Comparison of ENCODE assay signal across 8 cellular contexts in genomic region chr11:126561327-126561893, GRCh38.
A peak's percentile ranks its signal among the peaks of the same experiment; 100 is the strongest.
DNase-seq lines count a peak whose midpoint lies in the region; ATAC-seq and TF ChIP-seq lines count a peak whose summit lies in the region.

No MANE protein-coding gene starts in this region.

- peak; percentile 29 for DNase-seq in NCI-H82 (lab: John Stamatoyannopoulos, UW)
- DNase-seq in NCI-H82 treated with DMSO at 0.1 percent for 48 hours (lab: John Stamatoyannopoulos, UW; ENCODE audit: unreplicated experiment), result no peak
- DNase-seq in NOMO-1 treated with dmso at 0.1 percent for 144 hours (lab: John Stamatoyannopoulos, UW; ENCODE audit: unreplicated experiment), result peak; percentile 1
- peak; percentile 80 for DNase-seq in ecto neural progenitor cell (ENCODE audit: low spot score)
- peak; percentile 20 for DNase-seq in prostate gland (ENCODE audit: low spot score)
- DNase-seq in NCI-H2227 treated with DMSO at 0.1 percent for 48 hours (lab: John Stamatoyannopoulos, UW), result no peak

- H3K4me3 Mint-ChIP-seq in stimulated activated memory B cell treated with anti-CD40 and anti-IgM and Interleukin-4, amounts not matched to agents 10 μg/mL and 1 μg/mL and 100 μg/mL, for 72 hours, result no peak overlapping the region

- H3K27ac Mint-ChIP-seq in stimulated activated memory B cell treated with anti-CD40 and anti-IgM and Interleukin-4, amounts not matched to agents 10 μg/mL and 1 μg/mL and 100 μg/mL, for 72 hours, result no peak overlapping the region

- no peak for TF ChIP-seq CTCF in prostate gland (IDR thresholded peaks at IDR 0.05)

- no peaks in the 10 kb centered on the region for H3K36me3 Mint-ChIP-seq in stimulated activated memory B cell treated with anti-CD40 and anti-IgM and Interleukin-4, amounts not matched to agents 10 μg/mL and 1 μg/mL and 100 μg/mL, for 72 hours

- no peak overlapping the region for H3K4me3 ChIP-seq in prostate gland

- H3K9me3 ChIP-seq in prostate gland, result no peaks in the 10 kb centered on the region

- no peaks in the 10 kb centered on the region for H3K27me3 ChIP-seq in prostate gland (replicated peaks; ENCODE audit: insufficient read depth)

- H3K36me3 ChIP-seq in prostate gland, result no peaks in the 10 kb centered on the region

- ATAC-seq in HG03571 (IDR thresholded peaks at IDR 0.05; ENCODE audit: unreplicated experiment), result no peak
- ATAC-seq in stimulated activated memory B cell treated with anti-CD40 and anti-IgM and Interleukin-4, amounts not matched to agents 10 μg/mL and 1 μg/mL and 100 μg/mL, for 72 hours, result no peak

- no peak for TF ChIP-seq POLR2A in prostate gland (IDR thresholded peaks at IDR 0.05)

- WGBS in prostate gland, result 33% methylated on average over 8 of the region's 8 CpGs

- intact Hi-C loops in prostate gland (cut with DNase I), result no loop called here

- no peak overlapping the region for H3K27ac ChIP-seq in prostate gland

- peaks cover 7% of the 10 kb centered on the region for H3K9me3 Mint-ChIP-seq in stimulated activated memory B cell treated with anti-CD40 and anti-IgM and Interleukin-4, amounts not matched to agents 10 μg/mL and 1 μg/mL and 100 μg/mL, for 72 hours

- peaks cover 2% of the 10 kb centered on the region for H3K27me3 Mint-ChIP-seq in stimulated activated memory B cell treated with anti-CD40 and anti-IgM and Interleukin-4, amounts not matched to agents 10 μg/mL and 1 μg/mL and 100 μg/mL, for 72 hours

- H3K4me1 ChIP-seq in prostate gland (replicated peaks), result no peaks in the 10 kb centered on the region

- H3K4me1 Mint-ChIP-seq in stimulated activated memory B cell treated with anti-CD40 and anti-IgM and Interleukin-4, amounts not matched to agents 10 μg/mL and 1 μg/mL and 100 μg/mL, for 72 hours, result no peaks in the 10 kb centered on the region

Comparison
In these comparisons a context has a peak if more than half of its experiments do, and no peak if none do; other contexts are left out.
1. DNase-seq: peak in NCI-H82 (single experiment), NOMO-1 treated with dmso at 0.1 percent for 144 hours (single experiment), ecto neural progenitor cell (single experiment) and prostate gland (single experiment); none in NCI-H82 treated with DMSO at 0.1 percent for 48 hours (single experiment) and NCI-H2227 treated with DMSO at 0.1 percent for 48 hours (single experiment).